In genomic region chr20:50716518-50716917, GRCh38 we compare ENCODE assay signal across 2 cellular contexts.
A peak's percentile ranks its signal among the peaks of the same experiment; 100 is the strongest.
TF ChIP-seq lines count a peak whose summit lies in the region.

No MANE protein-coding gene starts in this region.

TF ChIP-seq in HEK293, 187 proteins besides CTCF, POLR2A, EP300 and RAD21 (continued from another document):
- TF ChIP-seq ZNF157 (tag by site-specific recombination; IDR thresholded peaks at IDR 0.05) (no peak), ZNF600 (tag by site-specific recombination; IDR thresholded peaks at IDR 0.05) (no peak)

TF ChIP-seq in K562, 482 proteins besides CTCF, POLR2A, EP300 and RAD21 (continued from another document):
- TF ChIP-seq, protein P1, sequence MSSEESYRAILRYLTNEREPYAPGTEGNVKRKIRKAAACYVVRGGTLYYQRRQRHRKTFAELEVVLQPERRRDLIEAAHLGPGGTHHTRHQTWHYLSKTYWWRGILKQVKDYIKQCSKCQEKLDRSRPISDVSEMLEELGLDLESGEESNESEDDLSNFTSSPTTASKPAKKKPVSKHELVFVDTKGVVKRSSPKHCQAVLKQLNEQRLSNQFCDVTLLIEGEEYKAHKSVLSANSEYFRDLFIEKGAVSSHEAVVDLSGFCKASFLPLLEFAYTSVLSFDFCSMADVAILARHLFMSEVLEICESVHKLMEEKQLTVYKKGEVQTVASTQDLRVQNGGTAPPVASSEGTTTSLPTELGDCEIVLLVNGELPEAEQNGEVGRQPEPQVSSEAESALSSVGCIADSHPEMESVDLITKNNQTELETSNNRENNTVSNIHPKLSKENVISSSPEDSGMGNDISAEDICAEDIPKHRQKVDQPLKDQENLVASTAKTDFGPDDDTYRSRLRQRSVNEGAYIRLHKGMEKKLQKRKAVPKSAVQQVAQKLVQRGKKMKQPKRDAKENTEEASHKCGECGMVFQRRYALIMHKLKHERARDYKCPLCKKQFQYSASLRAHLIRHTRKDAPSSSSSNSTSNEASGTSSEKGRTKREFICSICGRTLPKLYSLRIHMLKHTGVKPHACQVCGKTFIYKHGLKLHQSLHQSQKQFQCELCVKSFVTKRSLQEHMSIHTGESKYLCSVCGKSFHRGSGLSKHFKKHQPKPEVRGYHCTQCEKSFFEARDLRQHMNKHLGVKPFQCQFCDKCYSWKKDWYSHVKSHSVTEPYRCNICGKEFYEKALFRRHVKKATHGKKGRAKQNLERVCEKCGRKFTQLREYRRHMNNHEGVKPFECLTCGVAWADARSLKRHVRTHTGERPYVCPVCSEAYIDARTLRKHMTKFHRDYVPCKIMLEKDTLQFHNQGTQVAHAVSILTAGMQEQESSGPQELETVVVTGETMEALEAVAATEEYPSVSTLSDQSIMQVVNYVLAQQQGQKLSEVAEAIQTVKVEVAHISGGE (CRISPR knock-in tag; IDR thresholded peaks at IDR 0.05): peak in 1 of 3 experiments; percentile 75; a peak in 2 of 6 replicates
- no peak for TF ChIP-seq HDAC2 (IDR thresholded peaks at IDR 0.05)
